In the genomic region with DNA sequence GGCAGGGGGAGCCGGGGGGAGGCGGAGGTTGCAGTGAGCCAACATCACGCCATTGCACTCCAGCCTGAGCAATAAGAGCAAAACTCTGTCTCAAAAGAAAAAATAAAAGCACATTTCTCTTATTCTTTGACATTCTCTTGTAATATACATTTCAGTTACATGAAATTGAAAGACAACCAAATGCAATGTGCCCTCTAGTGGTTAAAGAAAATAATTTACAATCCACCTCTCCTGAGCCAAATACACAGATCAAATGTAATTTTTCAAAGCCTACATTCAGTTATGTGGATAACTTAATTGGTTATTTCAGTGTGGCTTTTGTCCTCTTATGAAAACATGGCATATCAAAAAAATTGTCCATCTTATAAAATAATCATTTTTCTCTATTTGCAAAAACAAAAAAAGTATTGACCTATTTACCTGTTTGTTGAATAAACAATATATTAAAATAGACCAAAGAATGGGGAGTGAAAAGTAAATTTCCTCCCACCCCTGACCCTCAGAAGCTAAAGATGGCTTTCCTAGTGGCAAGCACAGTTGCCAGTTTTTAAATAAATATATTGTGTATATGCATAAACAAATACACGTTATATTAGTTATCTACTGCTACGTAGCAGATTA, we compare ENCODE assay signal across 9 cellular contexts. TPM values are rescaled to one million over a fixed set of nuclear protein-coding genes. Genes with fewer than 3 reads are reported as not detected.
DNase-seq lines count a peak whose midpoint lies in the region; ATAC-seq and TF ChIP-seq lines count a peak whose summit lies in the region.
"Had no signal": no experiment of that assay in that cellular context is flagged by ENCODE, and none has a peak within 500 bp of the region (broad histone marks: within the 10 kb centered on the region; RNA-seq: fewer than 3 reads in every experiment).

No MANE protein-coding gene starts in this region.

- H3K9me3 Mint-ChIP-seq in activated CD8-positive, alpha-beta memory T cell treated with anti-CD3 and anti-CD28 coated beads, Interleukin-2, amount 10 ng/mL, durations not matched to agents 7 days and 5 days (ENCODE audit: low read depth), result no peaks in the 10 kb centered on the region
- H3K9me3 Mint-ChIP-seq: activated naive CD4-positive, alpha-beta T cell treated with anti-CD3 and anti-CD28 coated beads, Interleukin-2, amount 50 U/mL, for 24 hours had no signal

- H3K4me3 Mint-ChIP-seq in activated CD8-positive, alpha-beta memory T cell treated with anti-CD3 and anti-CD28 coated beads, Interleukin-2, amount 10 ng/mL, durations not matched to agents 7 days and 5 days, result no peak overlapping the region
- H3K4me3 Mint-ChIP-seq: activated naive CD4-positive, alpha-beta T cell treated with anti-CD3 and anti-CD28 coated beads, Interleukin-2, amount 50 U/mL, for 24 hours had no signal

- 17 to 27% methylated on average over 3 of the region's 5 CpGs for WGBS in gastroesophageal sphincter (ENCODE audit: low coverage in 1 of 2), 2 donors
- 60 to 70% methylated on average over 5 of the region's 5 CpGs for WGBS in sigmoid colon, 2 donors

- H3K27ac ChIP-seq in gastroesophageal sphincter, result peak overlapping the region in 2 of 4 donors; percentile 1 to 11
- H3K27ac ChIP-seq in sigmoid colon, result peak overlapping the region in 1 of 4 donors; percentile 31

- H3K4me1 ChIP-seq in gastroesophageal sphincter, result peaks cover 0 to 12% (median 0%) of the 10 kb centered on the region in 3 donors
- H3K4me1 ChIP-seq in sigmoid colon, result no peaks in the 10 kb centered on the region

- TF ChIP-seq POLR2A in gastroesophageal sphincter (IDR thresholded peaks at IDR 0.05) (no peak), sigmoid colon (IDR thresholded peaks at IDR 0.05) (no peak)

- no peak for TF ChIP-seq EP300 in gastroesophageal sphincter (IDR thresholded peaks at IDR 0.05)
- TF ChIP-seq EP300 in sigmoid colon (IDR thresholded peaks at IDR 0.05), result no peak

- no peaks in the 10 kb centered on the region for H3K9me3 ChIP-seq in gastroesophageal sphincter
- no peaks in the 10 kb centered on the region for H3K9me3 ChIP-seq in sigmoid colon

- H3K36me3 ChIP-seq in gastroesophageal sphincter (no peaks in the 10 kb centered on the region), sigmoid colon (no peaks in the 10 kb centered on the region)

- H3K4me3 ChIP-seq in gastroesophageal sphincter (no peak overlapping the region), sigmoid colon (no peak overlapping the region)

- intact Hi-C loops in sigmoid colon (cut with DNase I), result no loop called here

- CTCF ChIA-PET in activated CD8-positive, alpha-beta memory T cell treated with anti-CD3 and anti-CD28 coated beads, Interleukin-2, amount 10 ng/mL, durations not matched to agents 7 days and 5 days (lab: Charles Lee), result interaction anchor here (0.9 to 2.5 kb wide), 8 partner anchors 12 to 400 kb away, joined by 3 to 12 read pairs (median 4); no protein-coding TSS in a partner anchor

- H3K4me1 Mint-ChIP-seq in activated CD8-positive, alpha-beta memory T cell treated with anti-CD3 and anti-CD28 coated beads, Interleukin-2, amount 10 ng/mL, durations not matched to agents 7 days and 5 days, result peaks cover 3% of the 10 kb centered on the region
- H3K4me1 Mint-ChIP-seq: activated naive CD4-positive, alpha-beta T cell treated with anti-CD3 and anti-CD28 coated beads, Interleukin-2, amount 50 U/mL, for 24 hours had no signal

- no peaks in the 10 kb centered on the region for H3K27me3 ChIP-seq in gastroesophageal sphincter
- no peaks in the 10 kb centered on the region for H3K27me3 ChIP-seq in sigmoid colon

- ATAC-seq in activated CD8-positive, alpha-beta memory T cell treated with anti-CD3 and anti-CD28 coated beads, Interleukin-2, amount 10 ng/mL, durations not matched to agents 7 days and 5 days, result peak; percentile 55
- no peak for ATAC-seq in gastroesophageal sphincter

- TF ChIP-seq CTCF in gastroesophageal sphincter (IDR thresholded peaks at IDR 0.05), result peak; percentile 57 to 69 (median 64)
- TF ChIP-seq CTCF in sigmoid colon (IDR thresholded peaks at IDR 0.05), result peak; percentile 15 to 56 (median 45)

- no peaks in the 10 kb centered on the region for H3K36me3 Mint-ChIP-seq in activated CD8-positive, alpha-beta memory T cell treated with anti-CD3 and anti-CD28 coated beads, Interleukin-2, amount 10 ng/mL, durations not matched to agents 7 days and 5 days
- H3K36me3 Mint-ChIP-seq: activated naive CD4-positive, alpha-beta T cell treated with anti-CD3 and anti-CD28 coated beads, Interleukin-2, amount 50 U/mL, for 24 hours had no signal

- no peak for DNase-seq in activated CD8-positive, alpha-beta memory T cell treated with anti-CD3 and anti-CD28 coated beads, Interleukin-2, amount 10 ng/mL, durations not matched to agents 7 days and 5 days
- DNase-seq in activated CD8-positive, alpha-beta memory T cell treated with anti-CD3 and anti-CD28 coated beads, Interleukin-2, amount 50 U/mL, for 4 hours, result no peak
- DNase-seq in M059J (ENCODE audit: low read depth), result peak; percentile 64
- DNase-seq in SW480 (ENCODE audit: low spot score), result peak; percentile 57
- no peak for DNase-seq in sigmoid colon
- DNase-seq in HuH-7.5 (ENCODE audit: low spot score), result no peak
- no peak for DNase-seq in activated CD4-positive, alpha-beta T cell treated with anti-CD3 and anti-CD28 coated beads for 1 hour

- H3K27me3 Mint-ChIP-seq in activated CD8-positive, alpha-beta memory T cell treated with anti-CD3 and anti-CD28 coated beads, Interleukin-2, amount 10 ng/mL, durations not matched to agents 7 days and 5 days, result peaks cover 20% of the 10 kb centered on the region

- H3K27ac Mint-ChIP-seq in activated CD8-positive, alpha-beta memory T cell treated with anti-CD3 and anti-CD28 coated beads, Interleukin-2, amount 10 ng/mL, durations not matched to agents 7 days and 5 days, result no peak overlapping the region
- H3K27ac Mint-ChIP-seq: activated naive CD4-positive, alpha-beta T cell treated with anti-CD3 and anti-CD28 coated beads, Interleukin-2, amount 50 U/mL, for 24 hours had no signal

RNA-seq across cellular contexts. Expression of a gene that starts 14.2 kb away (rescaled TPM):
- total RNA-seq in activated CD8-positive, alpha-beta memory T cell treated with anti-CD3 and anti-CD28 coated beads, Interleukin-2, amount 10 ng/mL, durations not matched to agents 7 days and 5 days, result 100 to 1,000 TPM; 155 to 163 TPM
- total RNA-seq in M059J (2014; rRNA removed; shearing (Covaris generic)), result 73.5 and 83.3 TPM in 2 replicates
- total RNA-seq in gastroesophageal sphincter (100 to 1,000 TPM in 1 of 4 donors, 10 to 100 TPM in 3; 40.5 to 111 (median 60.4) TPM), sigmoid colon (10 to 100 TPM; 66.8 to 79.8 (median 68.0) TPM)
- polyA plus RNA-seq in sigmoid colon, result 10 to 100 TPM; 11.4 to 28.2 (median 14.3) TPM

RNA-seq across cellular contexts. Expression of a gene that starts 23.7 kb away (rescaled TPM):
- total RNA-seq in activated CD8-positive, alpha-beta memory T cell treated with anti-CD3 and anti-CD28 coated beads, Interleukin-2, amount 10 ng/mL, durations not matched to agents 7 days and 5 days, result not detected
- total RNA-seq in M059J (2014; rRNA removed; shearing (Covaris generic)), result 0.12 and 0.59 TPM in 2 replicates
- total RNA-seq in gastroesophageal sphincter, result not detected
- total RNA-seq in sigmoid colon, result not detected
- polyA plus RNA-seq in sigmoid colon, result not detected

Comparison
In these comparisons a context has a peak if more than half of its experiments do, and no peak if none do; other contexts are left out.
1. DNase-seq: peak in M059J (single experiment) and SW480 (single experiment); none in activated CD8-positive, alpha-beta memory T cell treated with anti-CD3 and anti-CD28 coated beads, Interleukin-2, amount 10 ng/mL, durations not matched to agents 7 days and 5 days (single experiment), activated CD8-positive, alpha-beta memory T cell treated with anti-CD3 and anti-CD28 coated beads, Interleukin-2, amount 50 U/mL, for 4 hours (single experiment), sigmoid colon (single experiment), HuH-7.5 (single experiment) and activated CD4-positive, alpha-beta T cell treated with anti-CD3 and anti-CD28 coated beads for 1 hour (single experiment).